ENCODE assay signal across 1 cellular context in the genomic region with DNA sequence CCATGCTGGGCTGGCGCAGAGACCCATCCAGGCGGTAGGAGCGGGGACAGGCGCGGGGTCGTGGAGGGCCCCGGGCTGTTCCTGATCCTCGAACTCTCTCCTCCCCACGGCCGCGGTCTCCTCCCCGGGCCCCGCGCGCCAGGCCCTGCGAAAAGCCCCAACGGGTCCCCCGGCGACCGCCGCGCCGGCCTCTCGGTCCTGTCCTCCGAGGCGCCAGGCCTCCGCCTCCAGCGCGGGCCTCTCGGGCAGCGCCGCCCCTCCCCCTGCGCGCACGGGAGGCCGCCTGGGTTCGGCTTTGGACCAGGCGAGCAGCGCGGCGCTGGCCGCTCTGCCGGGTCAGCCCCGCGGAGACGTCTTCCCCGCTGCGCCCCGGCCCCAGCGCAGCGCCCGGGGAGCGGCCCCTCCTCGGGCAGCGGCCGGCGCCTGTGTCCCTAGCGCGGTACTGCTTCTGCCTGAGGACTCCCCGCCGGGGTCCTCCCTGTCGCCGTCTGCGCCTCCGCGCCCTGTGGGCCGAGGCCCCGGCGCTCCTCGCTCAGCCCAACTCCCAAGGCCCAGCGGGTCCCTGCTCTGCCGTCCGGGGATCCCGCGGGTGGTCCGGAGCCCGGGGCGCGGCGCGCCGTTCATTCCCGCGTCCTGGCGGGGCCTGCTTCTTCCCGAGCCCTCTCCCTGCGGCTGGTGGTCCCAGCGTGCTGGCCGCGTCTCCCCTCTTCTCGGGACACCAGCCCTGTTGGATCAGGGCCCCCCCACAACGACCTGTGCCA.
TF ChIP-seq lines count a peak whose summit lies in the region.

No MANE protein-coding gene starts in this region.

TF ChIP-seq in WTC11, 78 proteins besides CTCF, POLR2A, EP300 and RAD21 (continued from another document):
- TF ChIP-seq, protein P1, sequence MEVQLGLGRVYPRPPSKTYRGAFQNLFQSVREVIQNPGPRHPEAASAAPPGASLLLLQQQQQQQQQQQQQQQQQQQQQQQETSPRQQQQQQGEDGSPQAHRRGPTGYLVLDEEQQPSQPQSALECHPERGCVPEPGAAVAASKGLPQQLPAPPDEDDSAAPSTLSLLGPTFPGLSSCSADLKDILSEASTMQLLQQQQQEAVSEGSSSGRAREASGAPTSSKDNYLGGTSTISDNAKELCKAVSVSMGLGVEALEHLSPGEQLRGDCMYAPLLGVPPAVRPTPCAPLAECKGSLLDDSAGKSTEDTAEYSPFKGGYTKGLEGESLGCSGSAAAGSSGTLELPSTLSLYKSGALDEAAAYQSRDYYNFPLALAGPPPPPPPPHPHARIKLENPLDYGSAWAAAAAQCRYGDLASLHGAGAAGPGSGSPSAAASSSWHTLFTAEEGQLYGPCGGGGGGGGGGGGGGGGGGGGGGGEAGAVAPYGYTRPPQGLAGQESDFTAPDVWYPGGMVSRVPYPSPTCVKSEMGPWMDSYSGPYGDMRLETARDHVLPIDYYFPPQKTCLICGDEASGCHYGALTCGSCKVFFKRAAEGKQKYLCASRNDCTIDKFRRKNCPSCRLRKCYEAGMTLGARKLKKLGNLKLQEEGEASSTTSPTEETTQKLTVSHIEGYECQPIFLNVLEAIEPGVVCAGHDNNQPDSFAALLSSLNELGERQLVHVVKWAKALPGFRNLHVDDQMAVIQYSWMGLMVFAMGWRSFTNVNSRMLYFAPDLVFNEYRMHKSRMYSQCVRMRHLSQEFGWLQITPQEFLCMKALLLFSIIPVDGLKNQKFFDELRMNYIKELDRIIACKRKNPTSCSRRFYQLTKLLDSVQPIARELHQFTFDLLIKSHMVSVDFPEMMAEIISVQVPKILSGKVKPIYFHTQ (CRISPR knock-in tag; IDR thresholded peaks at IDR 0.05): no peak
- no peak for TF ChIP-seq GTF2I (CRISPR knock-in tag; conservative IDR thresholded peaks at IDR 0.05)
- no peak for TF ChIP-seq ETV6 (CRISPR knock-in tag; IDR thresholded peaks at IDR 0.05)
- no peak for TF ChIP-seq TCF7 (CRISPR knock-in tag; IDR thresholded peaks at IDR 0.05; ENCODE audit: low read depth)
- TF ChIP-seq, protein P2, sequence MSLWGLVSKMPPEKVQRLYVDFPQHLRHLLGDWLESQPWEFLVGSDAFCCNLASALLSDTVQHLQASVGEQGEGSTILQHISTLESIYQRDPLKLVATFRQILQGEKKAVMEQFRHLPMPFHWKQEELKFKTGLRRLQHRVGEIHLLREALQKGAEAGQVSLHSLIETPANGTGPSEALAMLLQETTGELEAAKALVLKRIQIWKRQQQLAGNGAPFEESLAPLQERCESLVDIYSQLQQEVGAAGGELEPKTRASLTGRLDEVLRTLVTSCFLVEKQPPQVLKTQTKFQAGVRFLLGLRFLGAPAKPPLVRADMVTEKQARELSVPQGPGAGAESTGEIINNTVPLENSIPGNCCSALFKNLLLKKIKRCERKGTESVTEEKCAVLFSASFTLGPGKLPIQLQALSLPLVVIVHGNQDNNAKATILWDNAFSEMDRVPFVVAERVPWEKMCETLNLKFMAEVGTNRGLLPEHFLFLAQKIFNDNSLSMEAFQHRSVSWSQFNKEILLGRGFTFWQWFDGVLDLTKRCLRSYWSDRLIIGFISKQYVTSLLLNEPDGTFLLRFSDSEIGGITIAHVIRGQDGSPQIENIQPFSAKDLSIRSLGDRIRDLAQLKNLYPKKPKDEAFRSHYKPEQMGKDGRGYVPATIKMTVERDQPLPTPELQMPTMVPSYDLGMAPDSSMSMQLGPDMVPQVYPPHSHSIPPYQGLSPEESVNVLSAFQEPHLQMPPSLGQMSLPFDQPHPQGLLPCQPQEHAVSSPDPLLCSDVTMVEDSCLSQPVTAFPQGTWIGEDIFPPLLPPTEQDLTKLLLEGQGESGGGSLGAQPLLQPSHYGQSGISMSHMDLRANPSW (CRISPR knock-in tag; conservative IDR thresholded peaks at IDR 0.05; ENCODE audit: low read depth): no peak
- peak; percentile 90 for TF ChIP-seq ZNF423 (CRISPR knock-in tag; IDR thresholded peaks at IDR 0.05)
- no peak for TF ChIP-seq ZNF317 (CRISPR knock-in tag; IDR thresholded peaks at IDR 0.05; ENCODE audit: borderline replicate concordance, low read depth)
